ENCODE assay signal across 20 cellular contexts in the genomic region with DNA sequence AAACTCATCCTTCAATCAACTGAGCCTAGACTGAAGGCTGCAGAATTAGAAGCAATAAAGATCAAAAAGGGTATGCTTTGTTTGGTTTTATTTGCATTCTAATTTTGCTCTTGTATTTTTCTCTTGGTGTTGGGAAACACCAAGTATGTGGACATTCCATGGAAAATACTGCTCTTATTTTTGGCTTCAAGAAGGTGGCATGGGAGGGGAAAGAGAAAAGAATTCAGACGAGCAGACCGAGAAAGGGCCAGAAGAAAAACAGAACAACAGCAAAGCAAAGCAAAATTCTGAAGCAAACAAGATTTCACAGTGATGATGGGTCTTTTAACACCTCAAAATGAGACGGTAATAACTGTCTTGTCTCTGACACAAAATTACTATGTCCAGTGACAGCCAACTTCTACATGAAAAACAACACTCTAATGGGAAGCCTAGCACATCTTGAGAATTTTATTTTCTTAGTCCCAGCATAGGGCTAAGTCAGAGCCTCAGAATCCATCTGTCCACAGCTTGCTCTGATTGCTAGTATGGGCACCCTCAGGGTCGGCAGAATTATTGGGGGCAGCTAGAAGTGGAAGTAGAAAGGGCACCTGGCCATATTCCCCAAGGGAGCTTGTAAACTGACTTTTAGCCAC. TPM values are rescaled to one million over a fixed set of nuclear protein-coding genes. Genes with fewer than 3 reads are reported as not detected.
DNase-seq lines count a peak whose midpoint lies in the region; ATAC-seq and TF ChIP-seq lines count a peak whose summit lies in the region.
"Had no signal": no experiment of that assay in that cellular context is flagged by ENCODE, and none has a peak within 500 bp of the region (broad histone marks: within the 10 kb centered on the region; RNA-seq: fewer than 3 reads in every experiment).

No MANE protein-coding gene starts in this region.

- H3K4me3 ChIP-seq in left ventricle myocardium inferior, result peak overlapping the region; percentile 11
- H3K4me3 ChIP-seq in psoas muscle, result no peak overlapping the region
- H3K4me3 ChIP-seq in transverse colon, result no peak overlapping the region
- no peak overlapping the region for H3K4me3 ChIP-seq in effector memory CD4-positive, alpha-beta T cell (ENCODE audit: insufficient read depth, low read depth, low read length, poor library complexity, severe bottlenecking)

- TF ChIP-seq CTCF in chondrocyte (IDR thresholded peaks at IDR 0.05), result no peak
- TF ChIP-seq CTCF in left ventricle myocardium inferior (IDR thresholded peaks at IDR 0.05; ENCODE audit: borderline replicate concordance), result no peak
- no peak for TF ChIP-seq CTCF in psoas muscle (IDR thresholded peaks at IDR 0.05)
- no peak for TF ChIP-seq CTCF in transverse colon (IDR thresholded peaks at IDR 0.05)

- H3K36me3 Mint-ChIP-seq in chondrocyte (ENCODE audit: low read depth), result peaks cover 1% of the 10 kb centered on the region
- H3K36me3 Mint-ChIP-seq: activated CD8-positive, alpha-beta memory T cell treated with anti-CD3 and anti-CD28 coated beads, Interleukin-2, amount 10 ng/mL, durations not matched to agents 7 days and 5 days had no signal

- H3K27me3 ChIP-seq in left ventricle myocardium inferior (ENCODE audit: low read depth) (no peaks in the 10 kb centered on the region), psoas muscle (ENCODE audit: insufficient read depth in 3 of 3, low read length in 2 of 3) (no peaks in the 10 kb centered on the region), transverse colon (no peaks in the 10 kb centered on the region)
- H3K27me3 ChIP-seq in effector memory CD4-positive, alpha-beta T cell (replicated peaks; ENCODE audit: control insufficient read depth, insufficient read depth, low read length, poor library complexity, severe bottlenecking), result no peaks in the 10 kb centered on the region

- H3K36me3 ChIP-seq in left ventricle myocardium inferior, result no peaks in the 10 kb centered on the region
- H3K36me3 ChIP-seq in psoas muscle (ENCODE audit: insufficient read depth in 1 of 2, low read depth in 1 of 2), result no peaks in the 10 kb centered on the region
- no peaks in the 10 kb centered on the region for H3K36me3 ChIP-seq in transverse colon
- H3K36me3 ChIP-seq in effector memory CD4-positive, alpha-beta T cell (ENCODE audit: control insufficient read depth, insufficient read depth, low read length), result no peaks in the 10 kb centered on the region

- intact Hi-C loops in left ventricle myocardium inferior (cut with micrococcal nuclease), result no loop called here
- intact Hi-C loops in psoas muscle (cut with DNase I), result no loop called here
- intact Hi-C loops in transverse colon (cut with DNase I; ENCODE audit: low total_unique reads), result no loop called here

- no peak for TF ChIP-seq POLR2A in transverse colon (IDR thresholded peaks at IDR 0.05)

- H3K27ac ChIP-seq in left ventricle myocardium inferior (replicated peaks) (peak overlapping the region; percentile 83), psoas muscle (peak overlapping the region; percentile 43), transverse colon (peak overlapping the region in 3 of 4 donors; percentile 20 to 59 (median 53))
- no peak overlapping the region for H3K27ac ChIP-seq in effector memory CD4-positive, alpha-beta T cell (ENCODE audit: insufficient read depth, low read length, poor library complexity, severe bottlenecking)

- peak overlapping the region; percentile 67 for H3K27ac Mint-ChIP-seq in chondrocyte (ENCODE audit: unreplicated experiment)
- H3K27ac Mint-ChIP-seq: activated CD4-positive, alpha-beta T cell treated with anti-CD3 and anti-CD28 coated beads for 36 hours; activated CD8-positive, alpha-beta memory T cell treated with anti-CD3 and anti-CD28 coated beads, Interleukin-2, amount 10 ng/mL, durations not matched to agents 7 days and 5 days; activated T-helper 1 cell treated with anti-CD3 and anti-CD28 coated beads, Interleukin-12 subunit alpha, Interleukin-12 subunit beta, Interleukin-2, Interleukin-4 antibody, amounts not matched to agents 30 ng/mL and 10 ng/mL and 1 ng/mL, durations not matched to agents 14 hours and 24 hours and 36 hours; T-helper 1 cell treated with Interleukin-12 subunit alpha and Interleukin-12 subunit beta and Interleukin-4 antibody, amounts not matched to agents 30 μg/mL and 1 μg/mL, for 36 hours had no signal

- H3K4me1 Mint-ChIP-seq in chondrocyte (ENCODE audit: low read depth), result peaks cover 23% of the 10 kb centered on the region
- H3K4me1 Mint-ChIP-seq: activated CD4-positive, alpha-beta T cell treated with anti-CD3 and anti-CD28 coated beads for 36 hours; activated CD8-positive, alpha-beta memory T cell treated with anti-CD3 and anti-CD28 coated beads, Interleukin-2, amount 10 ng/mL, durations not matched to agents 7 days and 5 days had no signal

- TF ChIP-seq EP300 in transverse colon (IDR thresholded peaks at IDR 0.05; ENCODE audit: low read depth), result no peak

- ATAC-seq in psoas muscle (peak in 1 of 4 donors; percentile 60), HG03571 (IDR thresholded peaks at IDR 0.05; ENCODE audit: unreplicated experiment) (no peak), GM18502 (IDR thresholded peaks at IDR 0.05; ENCODE audit: poor library complexity, unreplicated experiment) (no peak)
- ATAC-seq: activated CD4-positive, alpha-beta T cell treated with anti-CD3 and anti-CD28 coated beads for 36 hours; activated CD8-positive, alpha-beta memory T cell treated with anti-CD3 and anti-CD28 coated beads, Interleukin-2, amount 10 ng/mL, durations not matched to agents 7 days and 5 days had no signal

- no peaks in the 10 kb centered on the region for H3K9me3 ChIP-seq in left ventricle myocardium inferior (replicated peaks)
- no peaks in the 10 kb centered on the region for H3K9me3 ChIP-seq in psoas muscle
- no peaks in the 10 kb centered on the region for H3K9me3 ChIP-seq in transverse colon
- no peaks in the 10 kb centered on the region for H3K9me3 ChIP-seq in effector memory CD4-positive, alpha-beta T cell (ENCODE audit: control insufficient read depth, low read length)

- in situ Hi-C loops in transverse colon (cut with MboI; ENCODE audit: low pct_ligation_motif_present in 1 of 4, low pct_unique_long_range_greater_than_20kb in 1 of 4, low sequenced_read_pairs in 3 of 4), result no loop called here

- peaks cover 6% of the 10 kb centered on the region for H3K4me1 ChIP-seq in left ventricle myocardium inferior
- no peaks in the 10 kb centered on the region for H3K4me1 ChIP-seq in psoas muscle
- H3K4me1 ChIP-seq in transverse colon, result peaks cover 8 to 38% (median 19%) of the 10 kb centered on the region in 4 donors
- H3K4me1 ChIP-seq in effector memory CD4-positive, alpha-beta T cell (ENCODE audit: control insufficient read depth, insufficient read depth, low read length, poor library complexity, severe bottlenecking), result no peaks in the 10 kb centered on the region

- no peak for DNase-seq in chondrocyte (ENCODE audit: low spot score)
- no peak for DNase-seq in left ventricle myocardium inferior
- no peak for DNase-seq in psoas muscle
- DNase-seq in transverse colon, result no peak
- DNase-seq in hepatic stellate cell (ENCODE audit: low spot score), result no peak
- DNase-seq in effector memory CD4-positive, alpha-beta T cell, result no peak
- DNase-seq: activated CD4-positive, alpha-beta T cell treated with anti-CD3 and anti-CD28 coated beads for 36 hours; activated CD8-positive, alpha-beta memory T cell treated with anti-CD3 and anti-CD28 coated beads, Interleukin-2, amount 10 ng/mL, durations not matched to agents 7 days and 5 days; activated naive CD4-positive, alpha-beta T cell treated with anti-CD3 and anti-CD28 coated beads, Interleukin-2, amount 50 U/mL, for 16 hours; anterior cingulate cortex; effector CD4-positive, alpha-beta T cell; IMR-90; NCI-H1105; NCI-H2029; NK-92 treated with Interleukin-12 subunit alpha and Interleukin-12 subunit beta, amount 100 ng/mL, for 24 hours had no signal

- no peak overlapping the region for H3K4me3 Mint-ChIP-seq in chondrocyte (ENCODE audit: unreplicated experiment)
- H3K4me3 Mint-ChIP-seq: activated CD4-positive, alpha-beta T cell treated with anti-CD3 and anti-CD28 coated beads for 36 hours; activated CD8-positive, alpha-beta memory T cell treated with anti-CD3 and anti-CD28 coated beads, Interleukin-2, amount 10 ng/mL, durations not matched to agents 7 days and 5 days; activated T-helper 1 cell treated with anti-CD3 and anti-CD28 coated beads, Interleukin-12 subunit alpha, Interleukin-12 subunit beta, Interleukin-2, Interleukin-4 antibody, amounts not matched to agents 30 ng/mL and 10 ng/mL and 1 ng/mL, durations not matched to agents 14 hours and 24 hours and 36 hours; T-helper 1 cell treated with Interleukin-12 subunit alpha and Interleukin-12 subunit beta and Interleukin-4 antibody, amounts not matched to agents 30 μg/mL and 1 μg/mL, for 36 hours had no signal

- 25 to 42% (median 34%) methylated on average over 4 of the region's 4 CpGs for WGBS in psoas muscle, 3 donors
- 67 to 69% methylated on average over 3 to 4 of the region's 4 CpGs for WGBS in transverse colon (ENCODE audit: low coverage in 1 of 2), 2 donors

- no peaks in the 10 kb centered on the region for H3K9me3 Mint-ChIP-seq in chondrocyte (ENCODE audit: low read depth)
- H3K9me3 Mint-ChIP-seq: activated T-helper 1 cell treated with anti-CD3 and anti-CD28 coated beads, Interleukin-12 subunit alpha, Interleukin-12 subunit beta, Interleukin-2, Interleukin-4 antibody, amounts not matched to agents 30 ng/mL and 10 ng/mL and 1 ng/mL, durations not matched to agents 14 hours and 24 hours and 36 hours; T-helper 1 cell treated with Interleukin-12 subunit alpha and Interleukin-12 subunit beta and Interleukin-4 antibody, amounts not matched to agents 30 μg/mL and 1 μg/mL, for 36 hours had no signal

- H3K27me3 Mint-ChIP-seq in chondrocyte (ENCODE audit: low read depth), result no peaks in the 10 kb centered on the region
- H3K27me3 Mint-ChIP-seq: activated CD4-positive, alpha-beta T cell treated with anti-CD3 and anti-CD28 coated beads for 36 hours; activated CD8-positive, alpha-beta memory T cell treated with anti-CD3 and anti-CD28 coated beads, Interleukin-2, amount 10 ng/mL, durations not matched to agents 7 days and 5 days had no signal

RNA-seq across cellular contexts. Expression of a gene that starts 26.8 kb away (rescaled TPM):
- total RNA-seq in chondrocyte (1.7 to 3.6 TPM (median 2.2 TPM) in 3 replicates), left ventricle myocardium inferior (3.0 TPM), psoas muscle (1 to 10 TPM in 2 of 4 donors, under 1 TPM in 2; 0.25 to 3.7 (median 1.9) TPM), transverse colon (10 to 100 TPM in 1 of 4 donors, 1 to 10 TPM in 3; 2.2 to 12.7 (median 5.7) TPM)
- polyA plus RNA-seq in psoas muscle, result 1 to 10 TPM in 1 of 3 donors, under 1 TPM in 2; 0.20 to 1.5 (median 0.63) TPM
- total RNA-seq: activated CD4-positive, alpha-beta T cell treated with anti-CD3 and anti-CD28 coated beads for 36 hours; activated CD8-positive, alpha-beta memory T cell treated with anti-CD3 and anti-CD28 coated beads, Interleukin-2, amount 10 ng/mL, durations not matched to agents 7 days and 5 days; activated T-helper 1 cell treated with anti-CD3 and anti-CD28 coated beads, Interleukin-12 subunit alpha, Interleukin-12 subunit beta, Interleukin-2, Interleukin-4 antibody, amounts not matched to agents 30 ng/mL and 10 ng/mL and 1 ng/mL, durations not matched to agents 14 hours and 24 hours and 36 hours; NCI-H460 had no signal
- polyA plus RNA-seq: IMR-90 had no signal
